8 cellular contexts compared by ENCODE assay signal in genomic region chr16:84618428-84619102, GRCh38.
DNase-seq lines count a peak whose midpoint lies in the region; ATAC-seq, FAIRE-seq and TF ChIP-seq lines count a peak whose summit lies in the region.

No MANE protein-coding gene starts in this region.

- DNase-seq in AG08395 (ENCODE audit: low spot score) = peak; percentile 90
- peak; percentile 71 for DNase-seq in H54 (ENCODE audit: insufficient read length, low spot score)
- DNase-seq in WERI-Rb-1 = peak; percentile 22
- peak; percentile 93 to 96 for DNase-seq in foreskin fibroblast
- DNase-seq in COR-L47 (lab: John Stamatoyannopoulos, UW) = no peak

- TF ChIP-seq CTCF in WERI-Rb-1 (IDR thresholded peaks at IDR 0.05; ENCODE audit: low read depth, low read length) (no peak), foreskin fibroblast (IDR thresholded peaks at IDR 0.05; ENCODE audit: low read depth, low read length) (no peak)

- peaks cover 9% of the 10 kb centered on the region for H3K4me1 ChIP-seq in rectal smooth muscle tissue (ENCODE audit: control insufficient read depth, insufficient read depth, low read length)

- no peak overlapping the region for H3K27ac ChIP-seq in WERI-Rb-1
- peak overlapping the region; percentile 30 for H3K27ac ChIP-seq in rectal smooth muscle tissue (ENCODE audit: low read depth, low read length)

- 0 out of 2 replicates have a peak, but pooled peaks have one; percentile 8 for TF ChIP-seq POLR2A in H54 (IDR thresholded peaks at IDR 0.05; ENCODE audit: low read depth, low read length)

- FAIRE-seq in H54 (lab: Jason Lieb, UNC) = peak; percentile 87

- peaks cover 5% of the 10 kb centered on the region; the same call in 1 of the 2 replicates for H3K36me3 ChIP-seq in WERI-Rb-1
- no peaks in the 10 kb centered on the region for H3K36me3 ChIP-seq in rectal smooth muscle tissue (ENCODE audit: control insufficient read depth, insufficient read depth, low read length)

- no peaks in the 10 kb centered on the region for H3K27me3 ChIP-seq in WERI-Rb-1 (ENCODE audit: insufficient read depth, low read depth, severe bottlenecking)
- H3K27me3 ChIP-seq in rectal smooth muscle tissue (ENCODE audit: control insufficient read depth, insufficient read depth, low read length) = no peaks in the 10 kb centered on the region

- no peak overlapping the region for H3K4me3 ChIP-seq in WERI-Rb-1 (ENCODE audit: low read depth, low read length)
- H3K4me3 ChIP-seq in foreskin fibroblast (ENCODE audit: low read depth in 1 of 2, low read length in 2 of 2) = peak overlapping the region; percentile 31 to 46
- H3K4me3 ChIP-seq in rectal smooth muscle tissue (ENCODE audit: low read length) = no peak overlapping the region

- no peak for ATAC-seq in HG03039 (IDR thresholded peaks at IDR 0.05; ENCODE audit: unreplicated experiment)
- no peak for ATAC-seq in HG02623 (IDR thresholded peaks at IDR 0.05; ENCODE audit: unreplicated experiment)

- no peaks in the 10 kb centered on the region for H3K9me3 ChIP-seq in WERI-Rb-1 (ENCODE audit: severe bottlenecking)

- H3K9ac ChIP-seq in rectal smooth muscle tissue (ENCODE audit: low read length) = no peak overlapping the region

Comparison
In these comparisons a context has a peak if more than half of its experiments do, and no peak if none do; other contexts are left out.
1. H3K4me3 ChIP-seq: peak in foreskin fibroblast (2 of 2); none in WERI-Rb-1 (single experiment) and rectal smooth muscle tissue (single experiment).